Comparison of ENCODE assay signal across 1 cellular context in the genomic region with DNA sequence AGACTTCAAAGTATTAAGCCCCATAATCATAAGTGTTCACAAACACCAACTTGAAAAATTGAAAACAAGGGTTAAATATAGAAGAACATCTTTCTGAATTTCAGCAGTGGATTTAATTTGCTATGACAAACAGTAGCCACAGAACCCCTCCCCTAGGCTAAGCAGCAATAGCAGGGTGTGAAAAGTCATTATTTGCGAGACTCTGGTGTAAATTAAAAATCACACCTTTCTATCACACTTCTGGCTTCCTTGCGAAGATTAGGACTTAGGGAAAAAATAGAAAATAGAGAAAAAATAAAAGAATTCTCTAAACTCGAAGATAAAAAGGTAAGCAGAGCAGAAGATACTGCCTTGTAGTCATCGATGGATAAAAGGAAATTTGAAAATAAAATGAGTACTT.
TF ChIP-seq lines count a peak whose summit lies in the region.

No MANE protein-coding gene starts in this region.

TF ChIP-seq in SK-N-SH, 30 proteins besides CTCF, POLR2A, EP300 and RAD21:
- TF ChIP-seq MXI1 (IDR thresholded peaks at IDR 0.05; ENCODE audit: low read depth, low read length), result no peak
- no peak for TF ChIP-seq NRF1 (IDR thresholded peaks at IDR 0.05; ENCODE audit: low read depth, low read length)
- no peak for TF ChIP-seq FOXJ3 (CRISPR knock-in tag; IDR thresholded peaks at IDR 0.05)
TF ChIP-seq in SK-N-SH: peak in this region for 0.
